ENCODE assay signal across 8 cellular contexts in the genomic region with DNA sequence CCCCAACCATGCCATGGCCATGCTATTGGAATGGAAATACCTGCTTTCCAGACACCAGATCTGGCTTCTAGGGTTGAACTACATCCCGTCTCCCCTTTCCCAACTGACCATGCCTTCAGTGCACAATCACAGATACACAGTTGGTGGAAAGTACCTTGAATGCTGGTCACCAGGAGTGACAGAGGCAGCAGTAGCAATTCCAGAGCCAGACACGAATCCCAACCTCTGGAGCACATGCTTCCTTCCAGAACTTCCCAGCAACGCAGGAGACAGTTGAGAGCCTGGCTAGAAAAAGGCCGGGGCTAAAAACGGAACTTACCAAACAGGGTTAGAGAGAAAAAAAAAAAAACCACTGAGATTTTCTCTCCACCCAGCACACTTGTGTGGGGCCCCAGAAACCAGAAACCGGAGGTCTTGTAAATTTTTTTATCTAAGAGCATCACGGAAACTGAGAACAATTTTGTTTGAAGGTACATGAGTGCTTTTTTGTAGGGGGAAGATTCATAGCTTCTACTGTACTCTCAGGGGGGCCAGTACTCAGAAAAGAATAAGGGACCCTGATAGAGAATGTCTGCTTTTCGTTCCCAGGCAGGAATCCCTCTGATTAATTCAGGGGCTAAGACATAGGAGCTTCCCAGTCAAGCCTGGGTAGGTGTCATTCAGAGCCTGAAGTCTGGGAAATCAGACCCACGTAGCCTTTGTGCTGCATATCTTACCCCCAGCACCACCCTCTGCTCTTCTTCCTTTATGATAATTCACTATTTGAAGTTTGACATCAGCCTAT. TPM values are rescaled to one million over a fixed set of nuclear protein-coding genes. Genes with fewer than 3 reads are reported as not detected.
DNase-seq lines count a peak whose midpoint lies in the region; ATAC-seq and TF ChIP-seq lines count a peak whose summit lies in the region.

A gene with protein sequence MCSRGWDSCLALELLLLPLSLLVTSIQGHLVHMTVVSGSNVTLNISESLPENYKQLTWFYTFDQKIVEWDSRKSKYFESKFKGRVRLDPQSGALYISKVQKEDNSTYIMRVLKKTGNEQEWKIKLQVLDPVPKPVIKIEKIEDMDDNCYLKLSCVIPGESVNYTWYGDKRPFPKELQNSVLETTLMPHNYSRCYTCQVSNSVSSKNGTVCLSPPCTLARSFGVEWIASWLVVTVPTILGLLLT (minus strand): TSS at position 295 of the 784 bp plus-strand sequence. CDS start 59 bp downstream, at position 236.

- H3K9me3 Mint-ChIP-seq in activated B cell treated with CpG ODN at 0.5 μM for 24 hours: no peaks in the 10 kb centered on the region
- H3K9me3 Mint-ChIP-seq in memory B cell: no peaks in the 10 kb centered on the region
- no peaks in the 10 kb centered on the region for H3K9me3 Mint-ChIP-seq in progenitor cell of endocrine pancreas (ENCODE audit: low read depth)

- in situ Hi-C loops in G401 (cut with HindIII; ENCODE audit: low sequenced_read_pairs): no loop called here

- ATAC-seq in GM18520 (IDR thresholded peaks at IDR 0.05; ENCODE audit: unreplicated experiment): peak; percentile 27
- peak; percentile 33 for ATAC-seq in HG03103 (IDR thresholded peaks at IDR 0.05; ENCODE audit: low read depth, unreplicated experiment)
- peak; percentile 58 for ATAC-seq in activated B cell treated with CpG ODN at 0.5 μM for 24 hours (ENCODE audit: low read depth)
- ATAC-seq in memory B cell (ENCODE audit: low read depth): peak; percentile 55

- H3K27ac ChIP-seq in substantia nigra (ENCODE audit: low read depth, low read length, poor library complexity, severe bottlenecking): no peak within 1 kb of the TSS

- H3K4me1 Mint-ChIP-seq in activated B cell treated with CpG ODN at 0.5 μM for 24 hours (peaks cover 32% of the 10 kb centered on the region), memory B cell (peaks cover 16% of the 10 kb centered on the region), progenitor cell of endocrine pancreas (ENCODE audit: low read depth) (no peaks in the 10 kb centered on the region)

- H3K27ac Mint-ChIP-seq in activated B cell treated with CpG ODN at 0.5 μM for 24 hours (no peak within 1 kb of the TSS), memory B cell (no peak within 1 kb of the TSS), progenitor cell of endocrine pancreas (no peak within 1 kb of the TSS)

- POLR2A ChIA-PET in activated B cell treated with CpG ODN at 0.5 μM for 24 hours (lab: Charles Lee): interaction anchor here (0.6 to 3.1 kb wide), 25 partner anchors 7 to 991 kb away, joined by 3 to 15 read pairs (median 4); a partner anchor contains a TSS

- H3K4me3 Mint-ChIP-seq in activated B cell treated with CpG ODN at 0.5 μM for 24 hours: no peak within 1 kb of the TSS
- H3K4me3 Mint-ChIP-seq in memory B cell: no peak within 1 kb of the TSS
- H3K4me3 Mint-ChIP-seq in progenitor cell of endocrine pancreas (ENCODE audit: low read depth): no peak within 1 kb of the TSS

- H3K36me3 Mint-ChIP-seq in activated B cell treated with CpG ODN at 0.5 μM for 24 hours (ENCODE audit: low read depth) (peaks cover 11% of the 10 kb centered on the region), memory B cell (no peaks in the 10 kb centered on the region), progenitor cell of endocrine pancreas (ENCODE audit: insufficient read depth) (no peaks in the 10 kb centered on the region)

- DNase-seq in activated B cell treated with CpG ODN at 0.5 μM for 24 hours (no peak), memory B cell (ENCODE audit: low spot score in 2 of 2) (peak; percentile 30 to 31), progenitor cell of endocrine pancreas (ENCODE audit: low spot score, unreplicated experiment) (no peak), substantia nigra (lab: John Stamatoyannopoulos, UW) (no peak), NCI-H2196 (lab: John Stamatoyannopoulos, UW; ENCODE audit: unreplicated experiment) (no peak), G401 (ENCODE audit: low spot score) (no peak)

- H3K27me3 Mint-ChIP-seq in activated B cell treated with CpG ODN at 0.5 μM for 24 hours (no peaks in the 10 kb centered on the region), memory B cell (no peaks in the 10 kb centered on the region), progenitor cell of endocrine pancreas (no peaks in the 10 kb centered on the region)

- CTCF ChIA-PET in activated B cell treated with CpG ODN at 0.5 μM for 24 hours (lab: Charles Lee): interaction anchor here (0.6 to 5.8 kb wide), 5 partner anchors 12 to 240 kb away, joined by 3 to 46 read pairs (median 5); no protein-coding TSS in a partner anchor

- TF ChIP-seq CTCF in activated B cell treated with CpG ODN at 0.5 μM for 24 hours (IDR thresholded peaks at IDR 0.05) (no peak), progenitor cell of endocrine pancreas (IDR thresholded peaks at IDR 0.05; ENCODE audit: unreplicated experiment) (no peak)

- intact Hi-C loops in activated B cell treated with CpG ODN at 0.5 μM for 24 hours (cut with micrococcal nuclease): loop anchor here (1.0 to 10.0 kb wide), 6 partner anchors 15 to 683 kb away; a partner anchor contains a TSS

RNA-seq across cellular contexts. Expression of the gene that starts here (rescaled TPM):
- total RNA-seq in activated B cell treated with CpG ODN at 0.5 μM for 24 hours: 200 and 202 TPM in 2 replicates
- total RNA-seq in progenitor cell of endocrine pancreas: not detected in 2 replicates
- total RNA-seq in G401 (2014; rRNA removed; shearing (Covaris generic)): not detected in 2 replicates

Comparison
In these comparisons a context has a peak if more than half of its experiments do, and no peak if none do; other contexts are left out.
1. RNA of the gene that starts here (total RNA-seq): 200 to 202 TPM in activated B cell treated with CpG ODN at 0.5 μM for 24 hours; not detected in progenitor cell of endocrine pancreas and not detected in G401; every median in the first group is over 100 times any median in the second.
2. DNase-seq: peak in memory B cell (2 of 2); none in activated B cell treated with CpG ODN at 0.5 μM for 24 hours (single experiment), progenitor cell of endocrine pancreas (single experiment), substantia nigra (0 of 49), NCI-H2196 (single experiment) and G401 (single experiment).
3. Peak in every context shown above with its lines, with median percentiles within 50 percentile points of each other: ATAC-seq.